In the genomic region with DNA sequence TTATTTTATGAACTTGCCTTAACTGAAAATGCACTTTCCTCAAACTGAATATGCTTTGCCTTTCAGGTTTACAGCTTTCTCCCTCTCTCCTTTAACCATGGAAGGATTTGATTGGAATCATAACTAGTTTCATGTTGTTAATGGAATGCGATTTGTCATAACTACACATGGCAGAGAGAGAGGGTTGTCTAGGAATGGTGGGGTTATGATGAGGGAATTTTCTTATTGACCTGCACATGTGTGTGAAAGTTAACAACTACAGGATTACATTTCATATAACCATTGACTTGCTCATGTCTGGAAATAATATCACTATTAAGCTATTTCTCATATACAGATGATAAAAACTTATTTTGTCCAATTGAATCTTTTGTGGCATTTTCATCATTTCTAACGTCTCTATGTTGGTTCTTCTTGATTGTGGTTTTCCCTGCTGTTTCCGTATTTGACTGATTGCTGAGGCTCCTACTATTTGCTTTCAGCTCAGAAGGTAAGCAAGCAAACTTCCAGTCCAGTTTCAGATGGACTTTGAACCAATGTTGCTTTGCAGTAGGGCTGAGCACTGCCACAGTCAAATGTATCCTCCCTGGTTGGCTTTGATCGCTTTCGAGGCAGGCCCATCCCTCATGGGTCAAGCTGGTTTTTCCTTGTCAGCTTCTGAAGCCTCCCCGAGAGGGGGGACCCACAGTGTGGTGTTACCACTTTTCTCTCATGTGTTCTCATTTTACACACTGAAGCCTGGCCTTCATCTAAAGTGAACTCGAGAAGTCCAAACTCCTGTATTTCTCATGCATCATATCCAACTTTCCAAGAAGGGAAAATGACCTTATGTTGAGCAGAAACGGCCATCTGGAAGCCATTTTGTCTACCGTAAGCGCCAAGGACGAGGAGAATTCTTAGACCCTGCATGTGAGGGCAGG, we compare ENCODE assay signal across 1 cellular context.
TF ChIP-seq lines count a peak whose summit lies in the region.

No MANE protein-coding gene starts in this region.

TF ChIP-seq in HepG2, 621 proteins besides CTCF, POLR2A, EP300 and RAD21 (continued from another document and continues in another):
- peak; percentile 55 for TF ChIP-seq NFYC (CRISPR knock-in tag; IDR thresholded peaks at IDR 0.05)
- TF ChIP-seq, protein P1, sequence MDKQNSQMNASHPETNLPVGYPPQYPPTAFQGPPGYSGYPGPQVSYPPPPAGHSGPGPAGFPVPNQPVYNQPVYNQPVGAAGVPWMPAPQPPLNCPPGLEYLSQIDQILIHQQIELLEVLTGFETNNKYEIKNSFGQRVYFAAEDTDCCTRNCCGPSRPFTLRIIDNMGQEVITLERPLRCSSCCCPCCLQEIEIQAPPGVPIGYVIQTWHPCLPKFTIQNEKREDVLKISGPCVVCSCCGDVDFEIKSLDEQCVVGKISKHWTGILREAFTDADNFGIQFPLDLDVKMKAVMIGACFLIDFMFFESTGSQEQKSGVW (CRISPR knock-in tag; IDR thresholded peaks at IDR 0.05; ENCODE audit: borderline replicate concordance) = no peak
- peak; percentile 96; the same call in 1 of the 2 replicates for TF ChIP-seq ZNF891 (CRISPR knock-in tag; IDR thresholded peaks at IDR 0.05)
- peak; percentile 95 for TF ChIP-seq PPARG (CRISPR knock-in tag; conservative IDR thresholded peaks at IDR 0.05)
- TF ChIP-seq, protein P2, sequence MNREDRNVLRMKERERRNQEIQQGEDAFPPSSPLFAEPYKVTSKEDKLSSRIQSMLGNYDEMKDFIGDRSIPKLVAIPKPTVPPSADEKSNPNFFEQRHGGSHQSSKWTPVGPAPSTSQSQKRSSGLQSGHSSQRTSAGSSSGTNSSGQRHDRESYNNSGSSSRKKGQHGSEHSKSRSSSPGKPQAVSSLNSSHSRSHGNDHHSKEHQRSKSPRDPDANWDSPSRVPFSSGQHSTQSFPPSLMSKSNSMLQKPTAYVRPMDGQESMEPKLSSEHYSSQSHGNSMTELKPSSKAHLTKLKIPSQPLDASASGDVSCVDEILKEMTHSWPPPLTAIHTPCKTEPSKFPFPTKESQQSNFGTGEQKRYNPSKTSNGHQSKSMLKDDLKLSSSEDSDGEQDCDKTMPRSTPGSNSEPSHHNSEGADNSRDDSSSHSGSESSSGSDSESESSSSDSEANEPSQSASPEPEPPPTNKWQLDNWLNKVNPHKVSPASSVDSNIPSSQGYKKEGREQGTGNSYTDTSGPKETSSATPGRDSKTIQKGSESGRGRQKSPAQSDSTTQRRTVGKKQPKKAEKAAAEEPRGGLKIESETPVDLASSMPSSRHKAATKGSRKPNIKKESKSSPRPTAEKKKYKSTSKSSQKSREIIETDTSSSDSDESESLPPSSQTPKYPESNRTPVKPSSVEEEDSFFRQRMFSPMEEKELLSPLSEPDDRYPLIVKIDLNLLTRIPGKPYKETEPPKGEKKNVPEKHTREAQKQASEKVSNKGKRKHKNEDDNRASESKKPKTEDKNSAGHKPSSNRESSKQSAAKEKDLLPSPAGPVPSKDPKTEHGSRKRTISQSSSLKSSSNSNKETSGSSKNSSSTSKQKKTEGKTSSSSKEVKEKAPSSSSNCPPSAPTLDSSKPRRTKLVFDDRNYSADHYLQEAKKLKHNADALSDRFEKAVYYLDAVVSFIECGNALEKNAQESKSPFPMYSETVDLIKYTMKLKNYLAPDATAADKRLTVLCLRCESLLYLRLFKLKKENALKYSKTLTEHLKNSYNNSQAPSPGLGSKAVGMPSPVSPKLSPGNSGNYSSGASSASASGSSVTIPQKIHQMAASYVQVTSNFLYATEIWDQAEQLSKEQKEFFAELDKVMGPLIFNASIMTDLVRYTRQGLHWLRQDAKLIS (CRISPR knock-in tag; IDR thresholded peaks at IDR 0.05) = peak; percentile 78; the same call in 1 of the 2 replicates
- TF ChIP-seq SMAD1 (CRISPR knock-in tag; IDR thresholded peaks at IDR 0.05; ENCODE audit: borderline replicate concordance, low read depth) = peak; percentile 96; the same call in 1 of the 2 replicates
- TF ChIP-seq, protein P3, sequence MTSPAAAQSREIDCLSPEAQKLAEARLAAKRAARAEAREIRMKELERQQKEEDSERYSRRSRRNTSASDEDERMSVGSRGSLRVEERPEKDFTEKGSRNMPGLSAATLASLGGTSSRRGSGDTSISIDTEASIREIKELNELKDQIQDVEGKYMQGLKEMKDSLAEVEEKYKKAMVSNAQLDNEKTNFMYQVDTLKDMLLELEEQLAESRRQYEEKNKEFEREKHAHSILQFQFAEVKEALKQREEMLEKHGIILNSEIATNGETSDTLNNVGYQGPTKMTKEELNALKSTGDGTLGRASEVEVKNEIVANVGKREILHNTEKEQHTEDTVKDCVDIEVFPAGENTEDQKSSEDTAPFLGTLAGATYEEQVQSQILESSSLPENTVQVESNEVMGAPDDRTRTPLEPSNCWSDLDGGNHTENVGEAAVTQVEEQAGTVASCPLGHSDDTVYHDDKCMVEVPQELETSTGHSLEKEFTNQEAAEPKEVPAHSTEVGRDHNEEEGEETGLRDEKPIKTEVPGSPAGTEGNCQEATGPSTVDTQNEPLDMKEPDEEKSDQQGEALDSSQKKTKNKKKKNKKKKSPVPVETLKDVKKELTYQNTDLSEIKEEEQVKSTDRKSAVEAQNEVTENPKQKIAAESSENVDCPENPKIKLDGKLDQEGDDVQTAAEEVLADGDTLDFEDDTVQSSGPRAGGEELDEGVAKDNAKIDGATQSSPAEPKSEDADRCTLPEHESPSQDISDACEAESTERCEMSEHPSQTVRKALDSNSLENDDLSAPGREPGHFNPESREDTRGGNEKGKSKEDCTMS (CRISPR knock-in tag; conservative IDR thresholded peaks at IDR 0.05) = 0 out of 2 replicates have a peak, but pooled peaks have one; percentile 73
- peak; percentile 36 to 69 for TF ChIP-seq NR2F1 (CRISPR knock-in tag; IDR thresholded peaks at IDR 0.05)
- TF ChIP-seq MAFF (IDR thresholded peaks at IDR 0.05; ENCODE audit: low read depth, low read length) = peak; percentile 38
- TF ChIP-seq MTF1 (CRISPR knock-in tag; IDR thresholded peaks at IDR 0.05) = no peak
- peak; percentile 88; the same call in 1 of the 2 replicates for TF ChIP-seq ZNF598 (CRISPR knock-in tag; IDR thresholded peaks at IDR 0.05; ENCODE audit: borderline replicate concordance)
- TF ChIP-seq ZNF326 (CRISPR knock-in tag; IDR thresholded peaks at IDR 0.05; ENCODE audit: borderline replicate concordance) = no peak
- peak; percentile 86 for TF ChIP-seq JARID2 (CRISPR knock-in tag; IDR thresholded peaks at IDR 0.05; ENCODE audit: insufficient replicate concordance)
- peak; percentile 62; the same call in 1 of the 2 replicates for TF ChIP-seq TBX3 (IDR thresholded peaks at IDR 0.05; ENCODE audit: borderline replicate concordance)
- TF ChIP-seq BRD4 (CRISPR knock-in tag; IDR thresholded peaks at IDR 0.05) = peak; percentile 75; the same call in 1 of the 2 replicates
- peak; percentile 96 for TF ChIP-seq DPF2 (CRISPR knock-in tag; IDR thresholded peaks at IDR 0.05; ENCODE audit: borderline replicate concordance, low read depth)
- TF ChIP-seq MED1 (CRISPR knock-in tag; IDR thresholded peaks at IDR 0.05) = peak; percentile 99
- TF ChIP-seq TOPORS (CRISPR knock-in tag; IDR thresholded peaks at IDR 0.05) = peak; percentile 85; the same call in 1 of the 2 replicates
- TF ChIP-seq ATM (IDR thresholded peaks at IDR 0.05; ENCODE audit: borderline replicate concordance) = no peak
- 0 out of 2 replicates have a peak, but pooled peaks have one; percentile 63 for TF ChIP-seq MTA1 (CRISPR knock-in tag; IDR thresholded peaks at IDR 0.05; ENCODE audit: borderline replicate concordance)
- peak; percentile 88 for TF ChIP-seq ZNF772 (CRISPR knock-in tag; IDR thresholded peaks at IDR 0.05)
- no peak for TF ChIP-seq HDAC6 (IDR thresholded peaks at IDR 0.05; ENCODE audit: low read depth, low read length)
- TF ChIP-seq NFATC3 (CRISPR knock-in tag; IDR thresholded peaks at IDR 0.05) = no peak; the same call in 1 of the 2 replicates
- TF ChIP-seq ZNF737 (CRISPR knock-in tag; IDR thresholded peaks at IDR 0.05; ENCODE audit: borderline replicate concordance) = no peak
- 0 out of 2 replicates have a peak, but pooled peaks have one; percentile 63 for TF ChIP-seq ADNP (CRISPR knock-in tag; IDR thresholded peaks at IDR 0.05)
- 0 out of 2 replicates have a peak, but pooled peaks have one; percentile 56 for TF ChIP-seq ZNF3 (CRISPR knock-in tag; IDR thresholded peaks at IDR 0.05)
- TF ChIP-seq, protein P4, sequence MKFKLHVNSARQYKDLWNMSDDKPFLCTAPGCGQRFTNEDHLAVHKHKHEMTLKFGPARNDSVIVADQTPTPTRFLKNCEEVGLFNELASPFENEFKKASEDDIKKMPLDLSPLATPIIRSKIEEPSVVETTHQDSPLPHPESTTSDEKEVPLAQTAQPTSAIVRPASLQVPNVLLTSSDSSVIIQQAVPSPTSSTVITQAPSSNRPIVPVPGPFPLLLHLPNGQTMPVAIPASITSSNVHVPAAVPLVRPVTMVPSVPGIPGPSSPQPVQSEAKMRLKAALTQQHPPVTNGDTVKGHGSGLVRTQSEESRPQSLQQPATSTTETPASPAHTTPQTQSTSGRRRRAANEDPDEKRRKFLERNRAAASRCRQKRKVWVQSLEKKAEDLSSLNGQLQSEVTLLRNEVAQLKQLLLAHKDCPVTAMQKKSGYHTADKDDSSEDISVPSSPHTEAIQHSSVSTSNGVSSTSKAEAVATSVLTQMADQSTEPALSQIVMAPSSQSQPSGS (CRISPR knock-in tag; IDR thresholded peaks at IDR 0.05) = peak; percentile 91
- TF ChIP-seq HIVEP1 (CRISPR knock-in tag; IDR thresholded peaks at IDR 0.05) = peak; percentile 80
- TF ChIP-seq ZKSCAN1 (IDR thresholded peaks at IDR 0.05; ENCODE audit: low read length) = no peak
- TF ChIP-seq, protein P5, sequence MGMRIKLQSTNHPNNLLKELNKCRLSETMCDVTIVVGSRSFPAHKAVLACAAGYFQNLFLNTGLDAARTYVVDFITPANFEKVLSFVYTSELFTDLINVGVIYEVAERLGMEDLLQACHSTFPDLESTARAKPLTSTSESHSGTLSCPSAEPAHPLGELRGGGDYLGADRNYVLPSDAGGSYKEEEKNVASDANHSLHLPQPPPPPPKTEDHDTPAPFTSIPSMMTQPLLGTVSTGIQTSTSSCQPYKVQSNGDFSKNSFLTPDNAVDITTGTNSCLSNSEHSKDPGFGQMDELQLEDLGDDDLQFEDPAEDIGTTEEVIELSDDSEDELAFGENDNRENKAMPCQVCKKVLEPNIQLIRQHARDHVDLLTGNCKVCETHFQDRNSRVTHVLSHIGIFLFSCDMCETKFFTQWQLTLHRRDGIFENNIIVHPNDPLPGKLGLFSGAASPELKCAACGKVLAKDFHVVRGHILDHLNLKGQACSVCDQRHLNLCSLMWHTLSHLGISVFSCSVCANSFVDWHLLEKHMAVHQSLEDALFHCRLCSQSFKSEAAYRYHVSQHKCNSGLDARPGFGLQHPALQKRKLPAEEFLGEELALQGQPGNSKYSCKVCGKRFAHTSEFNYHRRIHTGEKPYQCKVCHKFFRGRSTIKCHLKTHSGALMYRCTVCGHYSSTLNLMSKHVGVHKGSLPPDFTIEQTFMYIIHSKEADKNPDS (CRISPR knock-in tag; IDR thresholded peaks at IDR 0.05) = peak; percentile 62; the same call in 1 of the 2 replicates
- TF ChIP-seq, protein P6, sequence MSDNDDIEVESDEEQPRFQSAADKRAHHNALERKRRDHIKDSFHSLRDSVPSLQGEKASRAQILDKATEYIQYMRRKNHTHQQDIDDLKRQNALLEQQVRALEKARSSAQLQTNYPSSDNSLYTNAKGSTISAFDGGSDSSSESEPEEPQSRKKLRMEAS (IDR thresholded peaks at IDR 0.05) = peak; percentile 80
- TF ChIP-seq ZNF720 (CRISPR knock-in tag; IDR thresholded peaks at IDR 0.05) = peak; percentile 64; the same call in 1 of the 2 replicates
- TF ChIP-seq ZNF558 (CRISPR knock-in tag; IDR thresholded peaks at IDR 0.05; ENCODE audit: borderline replicate concordance) = no peak; the same call in 1 of the 2 replicates
- TF ChIP-seq, protein P7, sequence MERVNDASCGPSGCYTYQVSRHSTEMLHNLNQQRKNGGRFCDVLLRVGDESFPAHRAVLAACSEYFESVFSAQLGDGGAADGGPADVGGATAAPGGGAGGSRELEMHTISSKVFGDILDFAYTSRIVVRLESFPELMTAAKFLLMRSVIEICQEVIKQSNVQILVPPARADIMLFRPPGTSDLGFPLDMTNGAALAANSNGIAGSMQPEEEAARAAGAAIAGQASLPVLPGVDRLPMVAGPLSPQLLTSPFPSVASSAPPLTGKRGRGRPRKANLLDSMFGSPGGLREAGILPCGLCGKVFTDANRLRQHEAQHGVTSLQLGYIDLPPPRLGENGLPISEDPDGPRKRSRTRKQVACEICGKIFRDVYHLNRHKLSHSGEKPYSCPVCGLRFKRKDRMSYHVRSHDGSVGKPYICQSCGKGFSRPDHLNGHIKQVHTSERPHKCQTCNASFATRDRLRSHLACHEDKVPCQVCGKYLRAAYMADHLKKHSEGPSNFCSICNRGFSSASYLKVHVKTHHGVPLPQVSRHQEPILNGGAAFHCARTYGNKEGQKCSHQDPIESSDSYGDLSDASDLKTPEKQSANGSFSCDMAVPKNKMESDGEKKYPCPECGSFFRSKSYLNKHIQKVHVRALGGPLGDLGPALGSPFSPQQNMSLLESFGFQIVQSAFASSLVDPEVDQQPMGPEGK (CRISPR knock-in tag; IDR thresholded peaks at IDR 0.05) = peak; percentile 78
- TF ChIP-seq, protein P8, sequence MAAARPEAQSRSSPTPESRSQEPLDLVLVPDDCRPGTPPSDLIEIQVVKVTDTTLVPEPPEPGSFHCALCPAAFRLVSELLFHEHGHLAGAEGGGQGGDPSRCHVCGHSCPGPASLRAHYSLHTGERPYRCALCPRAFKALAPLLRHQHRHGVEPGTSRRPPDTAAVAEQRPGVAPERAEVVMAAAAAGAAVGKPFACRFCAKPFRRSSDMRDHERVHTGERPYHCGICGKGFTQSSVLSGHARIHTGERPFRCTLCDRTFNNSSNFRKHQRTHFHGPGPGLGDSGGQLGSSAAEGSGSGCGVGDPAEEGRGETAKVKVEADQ (CRISPR knock-in tag; IDR thresholded peaks at IDR 0.05; ENCODE audit: borderline replicate concordance) = peak; percentile 95
- peak; percentile 93 for TF ChIP-seq CHD4 (IDR thresholded peaks at IDR 0.05; ENCODE audit: borderline replicate concordance, low read length)
- TF ChIP-seq ELF4 (CRISPR knock-in tag; IDR thresholded peaks at IDR 0.05; ENCODE audit: borderline replicate concordance) = peak; percentile 83; the same call in 1 of the 2 replicates
- peak; percentile 51 for TF ChIP-seq IKZF4 (CRISPR knock-in tag; IDR thresholded peaks at IDR 0.05; ENCODE audit: borderline replicate concordance, low read depth, not compliant biosample characterization)
- TF ChIP-seq ZNF556 (CRISPR knock-in tag; IDR thresholded peaks at IDR 0.05; ENCODE audit: borderline replicate concordance) = 0 out of 2 replicates have a peak, but pooled peaks have one; percentile 92
- TF ChIP-seq ZNF331 (CRISPR knock-in tag; IDR thresholded peaks at IDR 0.05) = peak; percentile 99
